ENCODE assay signal across 8 cellular contexts in the genomic region with DNA sequence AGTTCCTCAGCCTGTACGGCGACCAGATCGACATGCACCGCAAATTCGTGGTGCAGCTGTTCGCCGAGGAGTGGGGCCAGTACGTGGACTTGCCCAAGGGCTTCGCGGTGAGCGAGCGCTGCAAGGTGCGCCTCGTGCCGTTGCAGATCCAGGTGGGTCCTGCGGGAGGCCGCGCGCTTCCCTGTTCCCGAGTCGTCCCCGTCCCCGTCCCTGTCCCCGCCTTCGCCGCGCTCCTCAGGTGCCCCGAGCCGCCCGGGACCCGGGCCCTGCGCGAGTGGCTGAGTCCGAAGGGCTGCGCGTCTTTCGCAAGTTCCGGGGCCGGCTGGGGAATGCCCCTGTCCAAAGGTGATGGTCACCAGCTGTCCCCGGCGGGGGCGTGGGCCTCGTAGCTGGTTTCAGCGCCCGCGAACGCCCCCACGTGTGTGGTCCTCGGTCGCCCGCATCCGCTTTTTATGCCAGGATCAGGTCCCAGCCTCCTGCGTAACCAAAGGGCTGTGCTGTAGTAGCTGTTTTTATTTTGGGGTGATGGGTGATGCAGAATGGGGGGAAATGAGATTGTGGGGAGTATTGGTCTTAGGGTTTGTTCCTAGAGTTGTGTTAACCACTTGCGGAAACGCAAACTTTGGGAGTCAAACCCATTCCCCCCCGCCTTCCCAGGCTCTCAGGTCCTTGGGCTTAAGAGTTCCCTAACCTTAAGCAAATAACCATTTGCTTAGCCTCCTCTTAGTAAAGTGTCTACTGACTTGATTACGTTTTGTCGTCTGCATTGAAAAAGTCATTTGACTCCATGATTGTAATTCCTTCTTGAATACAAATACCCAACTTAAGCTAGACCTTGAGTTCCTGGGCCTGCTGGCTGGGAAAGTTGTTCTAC. TPM values are rescaled to one million over a fixed set of nuclear protein-coding genes. Genes with fewer than 3 reads are reported as not detected.
DNase-seq lines count a peak whose midpoint lies in the region; ATAC-seq, FAIRE-seq and TF ChIP-seq lines count a peak whose summit lies in the region.

No MANE protein-coding gene starts in this region.

- peak; percentile 46 for ATAC-seq in GM21717 (IDR thresholded peaks at IDR 0.05; ENCODE audit: unreplicated experiment)

- H3K36me3 ChIP-seq in bronchial epithelial cell (ENCODE audit: control insufficient read depth, insufficient read depth, low read length), result no peaks in the 10 kb centered on the region
- no peaks in the 10 kb centered on the region for H3K36me3 ChIP-seq in kidney (ENCODE audit: control insufficient read depth in 1 of 2, insufficient read depth in 2 of 2, low read length in 2 of 2)

- H3K36me3 Mint-ChIP-seq in IgD-negative memory B cell, result peaks cover 1% of the 10 kb centered on the region

- no peaks in the 10 kb centered on the region for H3K9me3 ChIP-seq in kidney (ENCODE audit: control insufficient read depth in 1 of 2, low read length in 2 of 2)

- no peaks in the 10 kb centered on the region for H3K27me3 ChIP-seq in bronchial epithelial cell (ENCODE audit: control insufficient read depth, insufficient read depth, low read length)

- peaks cover 15 to 18% (median 16%) of the 10 kb centered on the region in 3 donors for H3K4me1 Mint-ChIP-seq in IgD-negative memory B cell

- intact Hi-C loops in kidney (cut with DNase I), result no loop called here

- no peak for FAIRE-seq in bronchial epithelial cell (lab: Jason Lieb, UNC)
- no peak for FAIRE-seq in kidney (lab: Jason Lieb, UNC)

- TF ChIP-seq CTCF in bronchial epithelial cell (IDR thresholded peaks at IDR 0.05; ENCODE audit: insufficient read depth, low read length, severe bottlenecking), result peak; percentile 3
- no peak for TF ChIP-seq CTCF in kidney (IDR thresholded peaks at IDR 0.05; ENCODE audit: borderline replicate concordance, extremely low read depth, insufficient read depth)

- peak overlapping the region; percentile 90 to 93 (median 92) for H3K4me3 Mint-ChIP-seq in IgD-negative memory B cell

- H3K4me3 ChIP-seq in GM08714 (ENCODE audit: low read length), result peak overlapping the region; percentile 75
- peak overlapping the region; percentile 99 for H3K4me3 ChIP-seq in bronchial epithelial cell (ENCODE audit: low read depth, low read length)
- peak overlapping the region; percentile 81 to 93 for H3K4me3 ChIP-seq in kidney (ENCODE audit: low read length in 2 of 2)

- H3K27ac Mint-ChIP-seq in IgD-negative memory B cell, result peak overlapping the region; percentile 38 to 72 (median 60)

- DNase-seq in T1000 (lab: John Stamatoyannopoulos, UW), result peak; percentile 29
- peak; percentile 34 for DNase-seq in bronchial epithelial cell (ENCODE audit: low read depth)
- DNase-seq in kidney, result peak; percentile 92
- DNase-seq in stimulated activated CD4-positive, alpha-beta T cell treated with anti-CD3 and anti-CD28 coated beads, Interleukin-15, amount 100 ng/mL, for 48 hours (ENCODE audit: low read depth in 2 of 2), result peak; percentile 15
- DNase-seq in GOT3 (lab: John Stamatoyannopoulos, UW), result no peak

- H3K9me3 Mint-ChIP-seq in IgD-negative memory B cell, result no peaks in the 10 kb centered on the region

- peaks cover 0 to 4% of the 10 kb centered on the region in 2 donors for H3K4me1 ChIP-seq in kidney (ENCODE audit: control insufficient read depth in 1 of 2, insufficient read depth in 1 of 2, low read depth in 1 of 2, low read length in 2 of 2)

- H3K27me3 Mint-ChIP-seq in IgD-negative memory B cell, result peaks cover 4% of the 10 kb centered on the region

- H3K9ac ChIP-seq in kidney (ENCODE audit: low read length in 2 of 2), result peak overlapping the region; percentile 62 to 74

- peak overlapping the region; percentile 79 to 83 for H3K27ac ChIP-seq in kidney (ENCODE audit: low read depth in 2 of 2, low read length in 2 of 2)

RNA-seq across cellular contexts. Expression of a gene that starts 0.6 kb away (rescaled TPM):
- polyA plus RNA-seq in IgD-negative memory B cell (19.7 TPM), kidney (ENCODE audit: insufficient read depth, low read depth, low replicate concordance) (29.3 TPM)
- total RNA-seq in bronchial epithelial cell (9.9 and 16.1 TPM in 2 replicates), kidney (12.4 TPM)
